Comparison of ENCODE assay signal across 8 cellular contexts in the genomic region with DNA sequence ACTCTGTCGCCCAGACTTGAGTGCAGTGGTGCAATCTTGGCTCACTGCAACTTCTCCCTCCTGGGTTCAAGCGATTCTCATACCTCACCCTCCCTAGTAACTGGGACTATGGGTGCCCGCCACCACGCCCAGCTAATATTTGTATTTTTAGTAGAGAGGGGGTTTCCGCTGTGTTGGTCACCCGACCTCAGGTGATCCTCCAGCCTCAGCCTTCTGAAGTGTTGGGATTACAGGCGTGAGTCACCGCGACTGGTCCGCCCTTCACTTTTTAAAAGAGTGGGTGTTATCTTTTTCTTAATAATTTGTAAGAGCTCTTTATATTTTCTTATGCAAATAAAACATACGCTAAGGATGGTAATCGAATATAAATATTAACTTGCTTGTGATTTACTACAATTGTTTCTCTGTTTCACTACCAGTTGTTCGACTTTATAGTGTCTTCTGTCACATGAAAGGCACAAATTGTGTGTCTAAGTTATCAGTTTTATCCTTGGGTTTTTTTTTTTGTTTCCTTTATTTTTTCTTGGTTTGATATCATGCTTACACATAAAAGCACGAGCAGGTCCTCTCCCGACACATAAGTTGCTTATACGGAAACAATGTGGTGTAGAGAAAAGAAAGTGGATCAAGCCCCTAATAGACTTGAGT.
DNase-seq lines count a peak whose midpoint lies in the region; ATAC-seq and TF ChIP-seq lines count a peak whose summit lies in the region.

No MANE protein-coding gene starts in this region.

- H3K36me3 ChIP-seq in SU-DHL-6 (ENCODE audit: low read length), result peaks cover 10% of the 10 kb centered on the region
- H3K36me3 ChIP-seq in endocrine pancreas (ENCODE audit: control insufficient read depth, insufficient read depth, low read length), result no peaks in the 10 kb centered on the region
- no peaks in the 10 kb centered on the region for H3K36me3 ChIP-seq in parathyroid adenoma (ENCODE audit: control insufficient read depth, insufficient read depth, low read length)

- H2AFZ ChIP-seq in SU-DHL-6 (ENCODE audit: low read depth, low read length, severe bottlenecking) (peak overlapping the region; percentile 95), parathyroid adenoma (peak overlapping the region; percentile 98)

- ATAC-seq in GM18505 (IDR thresholded peaks at IDR 0.05; ENCODE audit: unreplicated experiment) (no peak), GM19351 (IDR thresholded peaks at IDR 0.05; ENCODE audit: unreplicated experiment) (no peak), HG03025 (IDR thresholded peaks at IDR 0.05; ENCODE audit: low FRiP score, unreplicated experiment) (no peak)

- H3K27me3 ChIP-seq in SU-DHL-6 (ENCODE audit: low read length), result no peaks in the 10 kb centered on the region
- H3K27me3 ChIP-seq in endocrine pancreas (ENCODE audit: control insufficient read depth, insufficient read depth, low read length), result no peaks in the 10 kb centered on the region
- H3K27me3 ChIP-seq in parathyroid adenoma (ENCODE audit: control insufficient read depth, insufficient read depth, low read length), result no peaks in the 10 kb centered on the region

- peak overlapping the region; percentile 91 for H3K27ac ChIP-seq in SU-DHL-6 (ENCODE audit: low read depth, low read length)
- peak overlapping the region; percentile 99 for H3K27ac ChIP-seq in parathyroid adenoma

- H3K9ac ChIP-seq in SU-DHL-6 (ENCODE audit: low read length) (peak overlapping the region; percentile 90), endocrine pancreas (ENCODE audit: control insufficient read depth, insufficient read depth, low read length) (no peak overlapping the region), parathyroid adenoma (no peak overlapping the region)

- TF ChIP-seq CTCF in GM12864 (IDR thresholded peaks at IDR 0.05; ENCODE audit: low read depth, low read length, missing control alignments) (no peak), SU-DHL-6 (IDR thresholded peaks at IDR 0.05; ENCODE audit: insufficient read depth, low read length, poor library complexity, severe bottlenecking) (no peak), parathyroid adenoma (IDR thresholded peaks at IDR 0.05) (no peak)

- H3K4me1 ChIP-seq in endocrine pancreas (ENCODE audit: control insufficient read depth, insufficient read depth, low read length) (no peaks in the 10 kb centered on the region), parathyroid adenoma (peaks cover 4% of the 10 kb centered on the region)

- H4K20me1 ChIP-seq in SU-DHL-6 (ENCODE audit: low read depth, low read length), result peaks cover 13% of the 10 kb centered on the region

- no peaks in the 10 kb centered on the region for H3K9me2 ChIP-seq in SU-DHL-6 (replicated peaks; ENCODE audit: insufficient read depth, low read length)

- H3F3A ChIP-seq in SU-DHL-6 (ENCODE audit: insufficient read depth), result peaks cover 39% of the 10 kb centered on the region

- H3K9me3 ChIP-seq in SU-DHL-6 (ENCODE audit: insufficient read depth, low read length) (no peaks in the 10 kb centered on the region), endocrine pancreas (ENCODE audit: control insufficient read depth, low read length) (no peaks in the 10 kb centered on the region), parathyroid adenoma (ENCODE audit: control insufficient read depth, low read length) (no peaks in the 10 kb centered on the region)

- H3K4me3 ChIP-seq in GM12864 (ENCODE audit: low read depth, low read length), result peak overlapping the region; percentile 92
- peak overlapping the region; percentile 92 for H3K4me3 ChIP-seq in SU-DHL-6 (ENCODE audit: insufficient read depth, low read length, poor library complexity, severe bottlenecking)
- H3K4me3 ChIP-seq in endocrine pancreas (ENCODE audit: control insufficient read depth, insufficient read depth, low read length), result peak overlapping the region; percentile 98
- H3K4me3 ChIP-seq in parathyroid adenoma (ENCODE audit: low read depth, low read length), result peak overlapping the region; percentile 99

- no peak for DNase-seq in GM12864 (ENCODE audit: low read depth)
- DNase-seq in SHP77 treated with DMSO at 0.1 percent for 48 hours (lab: John Stamatoyannopoulos, UW), result no peak

- H3K4me2 ChIP-seq in SU-DHL-6 (ENCODE audit: low read depth, low read length, poor library complexity, severe bottlenecking) (peak overlapping the region; percentile 97), parathyroid adenoma (ENCODE audit: low read length) (peak overlapping the region; percentile 82)

- H3K79me2 ChIP-seq in SU-DHL-6 (ENCODE audit: insufficient read depth, low read length), result peaks cover 31% of the 10 kb centered on the region
- peaks cover 9% of the 10 kb centered on the region for H3K79me2 ChIP-seq in parathyroid adenoma

- no peak for TF ChIP-seq POLR2A in GM18505 (IDR thresholded peaks at IDR 0.05; ENCODE audit: borderline replicate concordance, extremely low read depth, insufficient read depth, insufficient read length)
